In genomic region chr5:77022511-77023417, GRCh38 we compare ENCODE assay signal across 22 cellular contexts. TPM values are rescaled to one million over a fixed set of nuclear protein-coding genes. Genes with fewer than 3 reads are reported as not detected.
DNase-seq lines count a peak whose midpoint lies in the region; ATAC-seq and TF ChIP-seq lines count a peak whose summit lies in the region.
"Had no signal": no experiment of that assay in that cellular context is flagged by ENCODE, and none has a peak within 500 bp of the region (broad histone marks: within the 10 kb centered on the region; RNA-seq: fewer than 3 reads in every experiment).

No MANE protein-coding gene starts in this region.

- peak overlapping the region; percentile 20 for H3K27ac ChIP-seq in hepatocyte
- H3K27ac ChIP-seq: HL-60 had no signal

- no peak for TF ChIP-seq CTCF in hepatocyte (IDR thresholded peaks at IDR 0.05; ENCODE audit: poor library complexity)
- TF ChIP-seq CTCF in mucosa of descending colon (IDR thresholded peaks at IDR 0.05) = no peak

- intact Hi-C loops in mucosa of descending colon (cut with DNase I, micrococcal nuclease) (no loop called here), sciatic nerve (cut with DNase I) (no loop called here)

- no peaks in the 10 kb centered on the region for H3K9me2 ChIP-seq in hepatocyte (replicated peaks; ENCODE audit: insufficient read depth)

- H3K9me3 ChIP-seq in hepatocyte (ENCODE audit: low read depth) (no peaks in the 10 kb centered on the region), mucosa of descending colon (no peaks in the 10 kb centered on the region)
- H3K9me3 ChIP-seq: BE2C had no signal

- H3K36me3 ChIP-seq in hepatocyte (replicated peaks; ENCODE audit: insufficient read depth, low read depth) (no peaks in the 10 kb centered on the region), mucosa of descending colon (ENCODE audit: low read depth) (no peaks in the 10 kb centered on the region)
- H3K36me3 ChIP-seq: BE2C had no signal

- ATAC-seq in left lobe of liver (peak; percentile 90), mucosa of descending colon (peak; percentile 33), SK-N-SH treated with all-trans-retinoic acid at 6 μM for 48 hours (no peak), sciatic nerve (no peak)
- ATAC-seq: GM12878, GM23338 had no signal

- H4K20me1 ChIP-seq in hepatocyte (ENCODE audit: insufficient read depth, poor library complexity, severe bottlenecking) = no peaks in the 10 kb centered on the region

- WGBS in hepatocyte (ENCODE audit: low lambda C conversion rate, missing lambda C conversion rate) = 63% methylated on average over 7 of the region's 7 CpGs

- no peaks in the 10 kb centered on the region for H3K4me1 ChIP-seq in hepatocyte (ENCODE audit: insufficient read depth)
- H3K4me1 ChIP-seq in mucosa of descending colon (ENCODE audit: low read depth) = no peaks in the 10 kb centered on the region
- H3K4me1 ChIP-seq: BE2C had no signal

- no peaks in the 10 kb centered on the region for H3K79me2 ChIP-seq in hepatocyte

- DNase-seq in hepatocyte (ENCODE audit: low spot score) (peak; percentile 26), left lobe of liver (ENCODE audit: low spot score) (peak; percentile 54), mucosa of descending colon (no peak), GM19240 (ENCODE audit: insufficient read length, low spot score) (no peak), sciatic nerve (ENCODE audit: low spot score) (no peak)
- DNase-seq: ACHN; BE2C; C1 segment of cervical spinal cord; CD4-positive, CD25-positive, alpha-beta regulatory T cell; CD8-positive, alpha-beta memory T cell; COR-L47; DMS 273 treated with DMSO at 0.1 percent for 48 hours; DMS53; DND-41; EL; HCEC 1CT; HFFc6; IMR-90 had no signal

- no peak overlapping the region for H2AFZ ChIP-seq in hepatocyte
- H2AFZ ChIP-seq: GM23338 had no signal

- peak overlapping the region; percentile 22 for H3K4me2 ChIP-seq in hepatocyte
- H3K4me2 ChIP-seq: GM23338 had no signal

- no peak overlapping the region for H3K4me3 ChIP-seq in hepatocyte
- H3K4me3 ChIP-seq in mucosa of descending colon = no peak overlapping the region
- H3K4me3 ChIP-seq: GM12878, GM23338 had no signal

- no peaks in the 10 kb centered on the region for H3K27me3 ChIP-seq in hepatocyte

TF ChIP-seq in SK-N-SH treated with all-trans-retinoic acid at 6 μM for 48 hours, 23 proteins besides CTCF, POLR2A, EP300 and RAD21:
- TF ChIP-seq RARB (CRISPR knock-in tag; IDR thresholded peaks at IDR 0.05) = no peak
- TF ChIP-seq ZFP30 (CRISPR knock-in tag; IDR thresholded peaks at IDR 0.05) = no peak
- TF ChIP-seq ARNTL (CRISPR knock-in tag; IDR thresholded peaks at IDR 0.05; ENCODE audit: borderline replicate concordance, low read depth) = no peak
- TF ChIP-seq ZNF565 (CRISPR knock-in tag; conservative IDR thresholded peaks at IDR 0.05; ENCODE audit: low read depth) = no peak
- TF ChIP-seq CSRNP3 (CRISPR knock-in tag; IDR thresholded peaks at IDR 0.05) = no peak
- TF ChIP-seq ZC3H10 (CRISPR knock-in tag; IDR thresholded peaks at IDR 0.05) = no peak
- TF ChIP-seq CSDC2 (CRISPR knock-in tag; IDR thresholded peaks at IDR 0.05) = no peak
- TF ChIP-seq ZNF8 (CRISPR knock-in tag; IDR thresholded peaks at IDR 0.05) = no peak
- TF ChIP-seq BACH2 (CRISPR knock-in tag; IDR thresholded peaks at IDR 0.05; ENCODE audit: borderline replicate concordance) = no peak
- TF ChIP-seq CREB5 (CRISPR knock-in tag; IDR thresholded peaks at IDR 0.05; ENCODE audit: low read depth) = no peak
- no peak for TF ChIP-seq PATZ1 (CRISPR knock-in tag; IDR thresholded peaks at IDR 0.05; ENCODE audit: borderline replicate concordance)
- no peak for TF ChIP-seq OSR1 (CRISPR knock-in tag; IDR thresholded peaks at IDR 0.05)
- TF ChIP-seq SNAI2 (CRISPR knock-in tag; IDR thresholded peaks at IDR 0.05) = no peak
- TF ChIP-seq TSHZ2 (CRISPR knock-in tag; IDR thresholded peaks at IDR 0.05) = no peak
- TF ChIP-seq TCF4 (CRISPR knock-in tag; IDR thresholded peaks at IDR 0.05; ENCODE audit: borderline replicate concordance) = no peak
- TF ChIP-seq PPARA (CRISPR knock-in tag; IDR thresholded peaks at IDR 0.05; ENCODE audit: borderline replicate concordance) = no peak
- no peak for TF ChIP-seq GLIS3 (CRISPR knock-in tag; IDR thresholded peaks at IDR 0.05)
- TF ChIP-seq ESRRG (CRISPR knock-in tag; IDR thresholded peaks at IDR 0.05) = no peak
- no peak for TF ChIP-seq ZFP3 (CRISPR knock-in tag; IDR thresholded peaks at IDR 0.05)
- TF ChIP-seq POU6F1 (CRISPR knock-in tag; IDR thresholded peaks at IDR 0.05; ENCODE audit: borderline replicate concordance, low read depth) = no peak

RNA-seq across cellular contexts. Expression of gene AGGF1, which starts 7.4 kb away (rescaled TPM):
- total RNA-seq in hepatocyte (30.1 and 32.0 TPM in 2 replicates), left lobe of liver (12.0 TPM), mucosa of descending colon (10 to 100 TPM; 19.6 to 20.3 (median 20.2) TPM), sciatic nerve (18.1 TPM)
- polyA plus RNA-seq in hepatocyte = 17.3 and 22.1 TPM in 2 replicates

Comparison
In these comparisons a context has a peak if more than half of its experiments do, and no peak if none do; other contexts are left out.
1. DNase-seq: peak in hepatocyte (single experiment) and left lobe of liver (single experiment); none in mucosa of descending colon (0 of 3), GM19240 (single experiment) and sciatic nerve (single experiment).
2. ATAC-seq: peak in left lobe of liver (single experiment) and mucosa of descending colon (single experiment); none in SK-N-SH treated with all-trans-retinoic acid at 6 μM for 48 hours (single experiment) and sciatic nerve (single experiment).